ENCODE assay signal across 19 cellular contexts in the genomic region with DNA sequence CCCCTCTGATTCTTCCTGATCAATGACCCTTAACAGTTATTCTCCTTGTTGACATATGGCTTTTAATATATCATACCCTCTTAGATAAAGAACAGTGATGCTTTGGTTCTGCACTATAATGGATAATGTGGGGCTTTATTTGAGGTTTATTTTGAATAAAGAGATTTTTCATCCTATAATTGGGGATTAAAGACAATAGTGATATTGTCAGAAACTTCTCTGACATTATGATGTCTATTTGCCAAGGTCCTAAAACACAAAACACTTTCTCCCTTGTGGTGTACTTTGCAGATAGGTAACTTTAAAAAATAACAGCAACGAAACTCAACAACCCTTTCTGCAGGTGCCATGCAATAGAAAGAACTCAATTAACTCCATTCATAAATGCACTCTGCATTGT.
DNase-seq lines count a peak whose midpoint lies in the region; ATAC-seq, FAIRE-seq and TF ChIP-seq lines count a peak whose summit lies in the region.
"Had no signal": no experiment of that assay in that cellular context is flagged by ENCODE, and none has a peak within 500 bp of the region (broad histone marks: within the 10 kb centered on the region; RNA-seq: fewer than 3 reads in every experiment).

No MANE protein-coding gene starts in this region.

- FAIRE-seq in D721Med (lab: Jason Lieb, UNC): peak; percentile 51
- FAIRE-seq: A204.1, GM12878, GM19239 had no signal

- no peak for ATAC-seq in GM21717 (IDR thresholded peaks at IDR 0.05; ENCODE audit: unreplicated experiment)
- ATAC-seq in HG03139 (IDR thresholded peaks at IDR 0.05; ENCODE audit: unreplicated experiment): no peak
- ATAC-seq: GM12878 had no signal

- DNase-seq in D721Med (ENCODE audit: insufficient read length, low spot score): no peak
- peak; percentile 41 for DNase-seq in NCI-H69 (lab: John Stamatoyannopoulos, UW)
- DNase-seq in globus pallidus (ENCODE audit: low spot score): peak; percentile 29
- DNase-seq in putamen (ENCODE audit: low spot score): peak; percentile 2
- DNase-seq in DMS53 (lab: John Stamatoyannopoulos, UW): no peak
- DNase-seq: ACHN; BE2C; C1 segment of cervical spinal cord; Caco-2; CD4-positive, CD25-positive, alpha-beta regulatory T cell; CD8-positive, alpha-beta memory T cell; DMS153; DMS79 treated with DMSO at 0.1 percent for 48 hours; GM23248 had no signal

- no peak for TF ChIP-seq CTCF in D721Med (IDR thresholded peaks at IDR 0.05; ENCODE audit: insufficient read depth, missing control alignments)

Comparison
In these comparisons a context has a peak if more than half of its experiments do, and no peak if none do; other contexts are left out.
1. DNase-seq: peak in NCI-H69 (single experiment), globus pallidus (single experiment) and putamen (single experiment); none in D721Med (single experiment) and DMS53 (single experiment).